8 cellular contexts compared by ENCODE assay signal in the genomic region with DNA sequence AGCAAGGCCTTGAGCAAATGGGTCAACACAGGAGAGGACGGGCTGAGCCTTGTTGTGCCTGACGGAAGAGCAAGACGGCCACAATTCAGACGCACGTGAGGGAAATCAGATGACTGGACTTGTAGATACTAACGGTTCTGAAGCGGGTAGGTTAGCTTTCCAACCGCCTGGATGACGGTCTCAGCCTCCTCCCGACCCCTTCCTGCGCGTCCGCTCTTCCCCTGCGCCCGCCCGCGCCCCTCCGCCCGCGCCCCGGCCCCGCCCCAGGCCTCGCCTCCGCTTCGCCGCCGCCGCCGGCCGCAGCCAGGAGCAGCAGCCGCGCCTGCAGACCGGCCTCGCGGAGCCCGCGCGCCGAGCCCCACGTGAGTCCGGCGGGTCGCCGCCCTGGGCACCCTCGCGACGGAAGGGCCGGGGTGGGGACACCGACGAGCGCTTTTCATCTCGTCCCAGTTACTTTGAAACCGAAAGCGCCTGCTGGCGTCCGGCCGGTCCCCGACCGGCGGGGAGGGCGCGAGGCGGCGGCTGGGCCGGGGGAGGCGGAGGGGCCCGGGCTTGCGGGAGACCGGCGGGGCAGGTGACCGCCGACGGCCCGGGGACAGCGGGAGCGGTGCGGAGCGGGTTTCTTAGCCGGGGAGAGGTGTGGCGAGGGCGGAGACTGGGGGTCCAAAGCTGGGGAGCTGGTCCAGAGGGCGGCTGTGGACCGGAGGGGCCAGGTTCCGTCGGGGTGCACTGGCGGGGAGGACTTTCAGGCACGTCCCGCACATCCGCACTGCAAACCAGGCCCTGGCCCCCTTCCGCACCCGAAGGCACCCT. TPM values are rescaled to one million over a fixed set of nuclear protein-coding genes. Genes with fewer than 3 reads are reported as not detected.
DNase-seq lines count a peak whose midpoint lies in the region; ATAC-seq and TF ChIP-seq lines count a peak whose summit lies in the region.

A gene with protein sequence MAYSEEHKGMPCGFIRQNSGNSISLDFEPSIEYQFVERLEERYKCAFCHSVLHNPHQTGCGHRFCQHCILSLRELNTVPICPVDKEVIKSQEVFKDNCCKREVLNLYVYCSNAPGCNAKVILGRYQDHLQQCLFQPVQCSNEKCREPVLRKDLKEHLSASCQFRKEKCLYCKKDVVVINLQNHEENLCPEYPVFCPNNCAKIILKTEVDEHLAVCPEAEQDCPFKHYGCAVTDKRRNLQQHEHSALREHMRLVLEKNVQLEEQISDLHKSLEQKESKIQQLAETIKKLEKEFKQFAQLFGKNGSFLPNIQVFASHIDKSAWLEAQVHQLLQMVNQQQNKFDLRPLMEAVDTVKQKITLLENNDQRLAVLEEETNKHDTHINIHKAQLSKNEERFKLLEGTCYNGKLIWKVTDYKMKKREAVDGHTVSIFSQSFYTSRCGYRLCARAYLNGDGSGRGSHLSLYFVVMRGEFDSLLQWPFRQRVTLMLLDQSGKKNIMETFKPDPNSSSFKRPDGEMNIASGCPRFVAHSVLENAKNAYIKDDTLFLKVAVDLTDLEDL (plus strand): TSS at position 306 of the 813 bp plus-strand sequence. CDS start 26,407 bp downstream, outside the sequence.

- H3K4me3 ChIP-seq in adrenal gland (peak within 1 kb of the TSS; percentile 10 to 95 (median 54)), right cardiac atrium (ENCODE audit: low read length) (peak within 1 kb of the TSS; percentile 97)

- TF ChIP-seq POLR2A in GM18951 (IDR thresholded peaks at IDR 0.05; ENCODE audit: extremely low read depth, insufficient read depth, insufficient read length) (peak; percentile 70), adrenal gland (IDR thresholded peaks at IDR 0.05) (peak in 1 of 2 donors; percentile 4)

- in situ Hi-C loops in GM18951 (cut with MboI; ENCODE audit: low sequenced_read_pairs, unreplicated experiment), result loop anchor here (10.0 to 25.0 kb wide), 2 partner anchors 148 to 336 kb away; no protein-coding TSS in a partner anchor

- intact Hi-C loops in adrenal gland (cut with DNase I) (loop anchor here (10.0 kb wide), 2 partner anchors 58 to 188 kb away; no protein-coding TSS in a partner anchor), right cardiac atrium (cut with DNase I) (loop anchor here in 3 of 4 donors (10.0 kb wide), 3 partner anchors 48 to 188 kb away; no protein-coding TSS in a partner anchor)

- H3K9me3 ChIP-seq in adrenal gland (replicated peaks in 1 of 3), result no peaks in the 10 kb centered on the region
- no peaks in the 10 kb centered on the region for H3K9me3 ChIP-seq in right cardiac atrium (ENCODE audit: control insufficient read depth, low read length)

- ATAC-seq in HG03342 (IDR thresholded peaks at IDR 0.05; ENCODE audit: unreplicated experiment) (peak; percentile 27), right cardiac atrium (peak; percentile 76 to 79)

- no peak for TF ChIP-seq CTCF in adrenal gland (IDR thresholded peaks at IDR 0.05)

- H3K36me3 ChIP-seq in adrenal gland (replicated peaks in 1 of 2), result no peaks in the 10 kb centered on the region

- WGBS in adrenal gland, 4 donors, result 0 to 1% (median 1%) methylated on average over 8 to 91 of the region's 91 CpGs
- WGBS in right cardiac atrium, result 1% methylated on average over 91 of the region's 91 CpGs

- DNase-seq in Ammon's horn (ENCODE audit: low spot score), result peak; percentile 46
- DNase-seq in SK-N-DZ (ENCODE audit: low spot score), result peak; percentile 45
- DNase-seq in adrenal gland, result peak; percentile 43 to 64 (median 52)
- peak; percentile 51 to 84 (median 84) for DNase-seq in right cardiac atrium
- DNase-seq in pulmonary artery endothelial cell (ENCODE audit: low read depth, low spot score), result no peak
- DNase-seq in HPDE6-E6E7 (ENCODE audit: extremely low spot score), result no peak

- H3K4me1 ChIP-seq in adrenal gland (replicated peaks in 1 of 2) (peaks cover 14 to 22% of the 10 kb centered on the region in 2 donors), right cardiac atrium (ENCODE audit: control insufficient read depth, insufficient read depth, low read length) (peaks cover 3% of the 10 kb centered on the region)

- H3K27ac ChIP-seq in adrenal gland (peak within 1 kb of the TSS in 3 of 5 donors; percentile 70 to 84 (median 74)), right cardiac atrium (ENCODE audit: low read length) (peak within 1 kb of the TSS; percentile 6)

- H3K27me3 ChIP-seq in adrenal gland, result no peaks in the 10 kb centered on the region
- no peaks in the 10 kb centered on the region for H3K27me3 ChIP-seq in right cardiac atrium (ENCODE audit: control insufficient read depth, insufficient read depth)

RNA-seq across cellular contexts. Expression of the gene that starts here (rescaled TPM):
- polyA plus RNA-seq in SK-N-DZ (2014; cell fraction: cytosol; rRNA removed), result 19.4 and 19.6 TPM in 2 replicates
- polyA plus RNA-seq in SK-N-DZ (2014; cell fraction: nucleus; rRNA removed), result 57.0 and 84.9 TPM in 2 replicates
- total RNA-seq in adrenal gland, result 10 to 100 TPM in 1 of 8 donors, 1 to 10 TPM in 7; 1.0 to 13.5 (median 6.4) TPM
- 10 to 100 TPM in 1 of 3 donors, 1 to 10 TPM in 2; 3.8 to 16.7 (median 9.3) TPM for polyA plus RNA-seq in adrenal gland
- total RNA-seq in right cardiac atrium, result 1 to 10 TPM; 2.5 to 4.3 (median 3.0) TPM
- polyA plus RNA-seq in right cardiac atrium, result 2.6 TPM
- 14.4 and 14.8 TPM in 2 replicates for total RNA-seq in pulmonary artery endothelial cell

Comparison
In these comparisons a context has a peak if more than half of its experiments do, and no peak if none do; other contexts are left out.
1. DNase-seq: peak in Ammon's horn (single experiment), SK-N-DZ (single experiment), adrenal gland (7 of 7) and right cardiac atrium (3 of 3); none in pulmonary artery endothelial cell (single experiment) and HPDE6-E6E7 (single experiment).